ENCODE assay signal across 12 cellular contexts in genomic region chr10:113047605-113047962, GRCh38.
DNase-seq lines count a peak whose midpoint lies in the region; ATAC-seq and TF ChIP-seq lines count a peak whose summit lies in the region.
"Had no signal": no experiment of that assay in that cellular context is flagged by ENCODE, and none has a peak within 500 bp of the region (broad histone marks: within the 10 kb centered on the region; RNA-seq: fewer than 3 reads in every experiment).

No MANE protein-coding gene starts in this region.

- H4K91ac ChIP-seq in mesenchymal stem cell (ENCODE audit: low read length) = no peak overlapping the region

- peaks cover 39% of the 10 kb centered on the region for H3K4me1 ChIP-seq in RWPE2 (ENCODE audit: insufficient read depth, poor library complexity, severe bottlenecking)
- H3K4me1 ChIP-seq in mesenchymal stem cell (ENCODE audit: control insufficient read depth, insufficient read depth, low read depth, low read length) = peaks cover 33% of the 10 kb centered on the region
- peaks cover 58 to 100% of the 10 kb centered on the region in 2 donors for H3K4me1 ChIP-seq in thoracic aorta (ENCODE audit: control insufficient read depth in 1 of 2, low read depth in 2 of 2)

- no peak overlapping the region for H3K23ac ChIP-seq in mesenchymal stem cell (ENCODE audit: low read length in 2 of 2)

- no peak overlapping the region for H3K4me3 ChIP-seq in RWPE2 (ENCODE audit: severe bottlenecking)
- no peak overlapping the region for H3K4me3 ChIP-seq in dorsolateral prefrontal cortex
- no peak overlapping the region for H3K4me3 ChIP-seq in mesenchymal stem cell (ENCODE audit: insufficient read depth in 1 of 2, low read depth in 1 of 2, low read length in 2 of 2)
- H3K4me3 ChIP-seq in thoracic aorta = peak overlapping the region; percentile 27
- H3K4me3 ChIP-seq: mucosa of descending colon, skin epidermis had no signal

- H2BK15ac ChIP-seq in mesenchymal stem cell (ENCODE audit: low read depth, poor library complexity, severe bottlenecking) = peak overlapping the region; percentile 78

- no peak overlapping the region for H2AFZ ChIP-seq in mesenchymal stem cell (ENCODE audit: low read depth, low read length)

- H3K27ac ChIP-seq in RWPE2 (ENCODE audit: poor library complexity, severe bottlenecking) (peak overlapping the region; percentile 6), dorsolateral prefrontal cortex (peak overlapping the region in 31 of 59 donors; percentile 1 to 79 (median 41)), mesenchymal stem cell (ENCODE audit: low read length, poor library complexity, severe bottlenecking) (peak overlapping the region; percentile 84), thoracic aorta (peak overlapping the region; percentile 67 to 95)

- H3K4me2 ChIP-seq in mesenchymal stem cell (ENCODE audit: low read length, poor library complexity, severe bottlenecking) = no peak overlapping the region

- H3K9me3 ChIP-seq in RWPE2 (ENCODE audit: severe bottlenecking) (no peaks in the 10 kb centered on the region), mesenchymal stem cell (ENCODE audit: control insufficient read depth, low read length) (no peaks in the 10 kb centered on the region), thoracic aorta (no peaks in the 10 kb centered on the region)
- H3K9me3 ChIP-seq: mucosa of descending colon had no signal

- ATAC-seq in RWPE2 (ENCODE audit: low read depth) (peak; percentile 28; the same call in 1 of the 3 replicates), thoracic aorta (ENCODE audit: insufficient number of reproducible peaks, low FRiP score, low read depth) (no peak), HG03521 (IDR thresholded peaks at IDR 0.05; ENCODE audit: unreplicated experiment) (no peak), GM19324 (IDR thresholded peaks at IDR 0.05; ENCODE audit: low FRiP score, unreplicated experiment) (no peak)
- ATAC-seq: activated T-cell treated with anti-CD3 and anti-CD28 coated beads, Interleukin-2, amount 50 U/mL, for 72 hours; mucosa of descending colon had no signal

- H2BK5ac ChIP-seq in mesenchymal stem cell (ENCODE audit: low read depth, low read length, poor library complexity, severe bottlenecking) = no peak overlapping the region

- peak overlapping the region; percentile 54 for H2BK120ac ChIP-seq in mesenchymal stem cell (ENCODE audit: low read depth, low read length)

- peak overlapping the region in 1 of 2 experiments; percentile 34 for H3K18ac ChIP-seq in mesenchymal stem cell (ENCODE audit: low read depth in 1 of 2, low read length in 2 of 2)

- H3K4ac ChIP-seq in mesenchymal stem cell (ENCODE audit: low read depth in 1 of 2, low read length in 2 of 2) = no peak overlapping the region

- H3K27me3 ChIP-seq in RWPE2 (ENCODE audit: insufficient read depth, poor library complexity, severe bottlenecking) = no peaks in the 10 kb centered on the region
- no peaks in the 10 kb centered on the region for H3K27me3 ChIP-seq in dorsolateral prefrontal cortex
- H3K27me3 ChIP-seq in mesenchymal stem cell (ENCODE audit: control insufficient read depth in 1 of 2, insufficient read depth in 1 of 2, low read length in 2 of 2) = no peaks in the 10 kb centered on the region
- H3K27me3 ChIP-seq in thoracic aorta (replicated peaks; ENCODE audit: insufficient read depth) = no peaks in the 10 kb centered on the region

- H3K36me3 ChIP-seq in RWPE2 (ENCODE audit: low read depth) = 0 out of 2 replicates have a peak, but pooled peaks cover 6% of the 10 kb centered on the region
- H3K36me3 ChIP-seq in mesenchymal stem cell (ENCODE audit: control insufficient read depth in 1 of 2, insufficient read depth in 2 of 2, low read depth in 1 of 2, low read length in 2 of 2) = peaks cover 3 to 4% of the 10 kb centered on the region in 2 experiments
- H3K36me3 ChIP-seq in thoracic aorta = no peaks in the 10 kb centered on the region

- no peak overlapping the region for H2BK12ac ChIP-seq in mesenchymal stem cell (ENCODE audit: low read length in 2 of 2)

- DNase-seq in RWPE2 (ENCODE audit: low spot score) (no peak), dorsolateral prefrontal cortex (peak in 2 of 10 donors; percentile 26 to 44), mesenchymal stem cell (peak; percentile 59), thoracic aorta (ENCODE audit: low spot score) (no peak), AG20443 (ENCODE audit: low spot score) (no peak), SHP77 (lab: John Stamatoyannopoulos, UW) (no peak)
- DNase-seq: activated T-cell treated with anti-CD3 and anti-CD28 coated beads, Interleukin-2, amount 50 U/mL, for 72 hours; mucosa of descending colon; NCI-H510A treated with DMSO at 0.1 percent for 48 hours had no signal

- WGBS in mesenchymal stem cell = 19% methylated on average over 5 of the region's 5 CpGs

- H3K9ac ChIP-seq in mesenchymal stem cell (ENCODE audit: low read length) = peak overlapping the region; percentile 23

- H2AK5ac ChIP-seq in mesenchymal stem cell (ENCODE audit: low read length, severe bottlenecking) = no peak overlapping the region

- no peak overlapping the region for H3K14ac ChIP-seq in mesenchymal stem cell (ENCODE audit: low read length in 2 of 2)

- intact Hi-C loops in dorsolateral prefrontal cortex (cut with DNase I) = no loop called here

- TF ChIP-seq CTCF in RWPE2 (IDR thresholded peaks at IDR 0.05; ENCODE audit: poor library complexity, severe bottlenecking) (no peak), dorsolateral prefrontal cortex (IDR thresholded peaks at IDR 0.05 in 54 of 56, conservative IDR thresholded peaks at IDR 0.05 in 2 of 56; ENCODE audit: low read depth in 1 of 56, partially characterized antibody in 56 of 56) (no peak), thoracic aorta (IDR thresholded peaks at IDR 0.05) (no peak)

- no peak overlapping the region for H4K8ac ChIP-seq in mesenchymal stem cell (ENCODE audit: low read length)

- H3K79me1 ChIP-seq in mesenchymal stem cell (replicated peaks; ENCODE audit: low read length, poor library complexity, severe bottlenecking) = peaks cover 15% of the 10 kb centered on the region

Comparison
In these comparisons a context has a peak if more than half of its experiments do, and no peak if none do; other contexts are left out.
1. H3K27ac ChIP-seq: peak in every context shown above with its lines; median percentile 84 in mesenchymal stem cell; 81 in thoracic aorta; 41 in dorsolateral prefrontal cortex; 6 in RWPE2.